2 cellular contexts compared by ENCODE assay signal in the genomic region with DNA sequence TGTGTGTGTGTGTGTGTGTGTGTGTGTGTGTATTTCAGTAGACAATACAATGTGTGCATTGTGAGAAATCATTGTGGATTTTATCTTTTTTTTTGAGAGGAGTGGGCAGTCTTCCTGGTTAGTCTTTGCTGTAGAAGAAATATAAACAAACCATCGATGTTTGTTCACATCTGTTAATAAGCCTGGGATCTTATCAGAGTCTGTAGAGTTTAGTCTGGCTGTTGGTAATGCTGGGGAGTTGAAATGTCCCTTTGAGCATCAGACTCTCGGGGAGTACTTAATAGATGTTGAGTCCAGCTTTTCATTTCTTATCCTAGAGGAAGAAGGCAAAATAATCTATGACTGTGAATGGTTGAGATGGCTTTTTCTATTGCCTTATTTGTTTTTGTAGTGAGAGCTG.
A peak's percentile ranks its signal among the peaks of the same experiment; 100 is the strongest.
TF ChIP-seq lines count a peak whose summit lies in the region.

No MANE protein-coding gene starts in this region.

TF ChIP-seq in IMR-90, 13 proteins besides CTCF, POLR2A, EP300 and RAD21:
- TF ChIP-seq MAZ (IDR thresholded peaks at IDR 0.05; ENCODE audit: borderline replicate concordance, low read depth, low read length) (no peak), RFX5 (IDR thresholded peaks at IDR 0.05; ENCODE audit: low read depth, low read length) (no peak), FOS (IDR thresholded peaks at IDR 0.05; ENCODE audit: low read depth, low read length) (no peak), MXI1 (IDR thresholded peaks at IDR 0.05; ENCODE audit: borderline replicate concordance, low read depth, low read length) (no peak), SMC3 (IDR thresholded peaks at IDR 0.05; ENCODE audit: low read depth, low read length) (no peak), CEBPB (IDR thresholded peaks at IDR 0.05; ENCODE audit: low read depth, low read length) (no peak), RCOR1 (IDR thresholded peaks at IDR 0.05; ENCODE audit: insufficient replicate concordance, low read length) (no peak), NFE2L2 (IDR thresholded peaks at IDR 0.05; ENCODE audit: low read depth, low read length) (no peak), BHLHE40 (IDR thresholded peaks at IDR 0.05; ENCODE audit: low read depth, low read length) (no peak), MAFK (IDR thresholded peaks at IDR 0.05; ENCODE audit: low read depth, low read length) (no peak), CHD1 (IDR thresholded peaks at IDR 0.05; ENCODE audit: low read depth, low read length) (no peak)
- TF ChIP-seq, protein P1, sequence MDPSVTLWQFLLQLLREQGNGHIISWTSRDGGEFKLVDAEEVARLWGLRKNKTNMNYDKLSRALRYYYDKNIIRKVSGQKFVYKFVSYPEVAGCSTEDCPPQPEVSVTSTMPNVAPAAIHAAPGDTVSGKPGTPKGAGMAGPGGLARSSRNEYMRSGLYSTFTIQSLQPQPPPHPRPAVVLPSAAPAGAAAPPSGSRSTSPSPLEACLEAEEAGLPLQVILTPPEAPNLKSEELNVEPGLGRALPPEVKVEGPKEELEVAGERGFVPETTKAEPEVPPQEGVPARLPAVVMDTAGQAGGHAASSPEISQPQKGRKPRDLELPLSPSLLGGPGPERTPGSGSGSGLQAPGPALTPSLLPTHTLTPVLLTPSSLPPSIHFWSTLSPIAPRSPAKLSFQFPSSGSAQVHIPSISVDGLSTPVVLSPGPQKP (IDR thresholded peaks at IDR 0.05; ENCODE audit: borderline replicate concordance, low read depth, low read length), result no peak
- TF ChIP-seq, protein P2, sequence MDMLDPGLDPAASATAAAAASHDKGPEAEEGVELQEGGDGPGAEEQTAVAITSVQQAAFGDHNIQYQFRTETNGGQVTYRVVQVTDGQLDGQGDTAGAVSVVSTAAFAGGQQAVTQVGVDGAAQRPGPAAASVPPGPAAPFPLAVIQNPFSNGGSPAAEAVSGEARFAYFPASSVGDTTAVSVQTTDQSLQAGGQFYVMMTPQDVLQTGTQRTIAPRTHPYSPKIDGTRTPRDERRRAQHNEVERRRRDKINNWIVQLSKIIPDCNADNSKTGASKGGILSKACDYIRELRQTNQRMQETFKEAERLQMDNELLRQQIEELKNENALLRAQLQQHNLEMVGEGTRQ (IDR thresholded peaks at IDR 0.05; ENCODE audit: low read depth, low read length), result no peak
TF ChIP-seq in IMR-90: peak in this region for 0.

TF ChIP-seq in K562, 482 proteins besides CTCF, POLR2A, EP300 and RAD21:
- TF ChIP-seq KLF6 (CRISPR knock-in tag; IDR thresholded peaks at IDR 0.05; ENCODE audit: borderline replicate concordance) (no peak), FOXA1 (IDR thresholded peaks at IDR 0.05; ENCODE audit: borderline replicate concordance) (no peak), ZNF143 (CRISPR knock-in tag; IDR thresholded peaks at IDR 0.05) (no peak), MECOM (CRISPR knock-in tag; IDR thresholded peaks at IDR 0.05) (no peak), ZBTB17 (CRISPR knock-in tag; IDR thresholded peaks at IDR 0.05) (peak; percentile 95), ZNF133 (CRISPR knock-in tag; IDR thresholded peaks at IDR 0.05) (no peak), ZBTB8A (IDR thresholded peaks at IDR 0.05; ENCODE audit: partially characterized antibody) (no peak), HDAC3 (IDR thresholded peaks at IDR 0.05; ENCODE audit: borderline replicate concordance, partially characterized antibody) (no peak), SRSF1 (IDR thresholded peaks at IDR 0.05; ENCODE audit: low read depth, low read length) (no peak), ZNF583 (CRISPR knock-in tag; IDR thresholded peaks at IDR 0.05) (no peak), HDAC2 (IDR thresholded peaks at IDR 0.05) (no peak), FOXK2 (conservative IDR thresholded peaks at IDR 0.05 in 1 of 2, IDR thresholded peaks at IDR 0.05 in 1 of 2; ENCODE audit: low read depth in 2 of 2) (0 out of 4 replicates have a peak, but pooled peaks of 1 of the 2 experiments have one; percentile 18)
- TF ChIP-seq, protein P3, sequence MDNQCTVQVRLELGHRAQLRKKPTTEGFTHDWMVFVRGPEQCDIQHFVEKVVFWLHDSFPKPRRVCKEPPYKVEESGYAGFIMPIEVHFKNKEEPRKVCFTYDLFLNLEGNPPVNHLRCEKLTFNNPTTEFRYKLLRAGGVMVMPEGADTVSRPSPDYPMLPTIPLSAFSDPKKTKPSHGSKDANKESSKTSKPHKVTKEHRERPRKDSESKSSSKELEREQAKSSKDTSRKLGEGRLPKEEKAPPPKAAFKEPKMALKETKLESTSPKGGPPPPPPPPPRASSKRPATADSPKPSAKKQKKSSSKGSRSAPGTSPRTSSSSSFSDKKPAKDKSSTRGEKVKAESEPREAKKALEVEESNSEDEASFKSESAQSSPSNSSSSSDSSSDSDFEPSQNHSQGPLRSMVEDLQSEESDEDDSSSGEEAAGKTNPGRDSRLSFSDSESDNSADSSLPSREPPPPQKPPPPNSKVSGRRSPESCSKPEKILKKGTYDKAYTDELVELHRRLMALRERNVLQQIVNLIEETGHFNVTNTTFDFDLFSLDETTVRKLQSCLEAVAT (IDR thresholded peaks at IDR 0.05), result peak in 1 of 2 experiments; percentile 69; a peak in 1 of 4 replicates
- TF ChIP-seq, protein P4, sequence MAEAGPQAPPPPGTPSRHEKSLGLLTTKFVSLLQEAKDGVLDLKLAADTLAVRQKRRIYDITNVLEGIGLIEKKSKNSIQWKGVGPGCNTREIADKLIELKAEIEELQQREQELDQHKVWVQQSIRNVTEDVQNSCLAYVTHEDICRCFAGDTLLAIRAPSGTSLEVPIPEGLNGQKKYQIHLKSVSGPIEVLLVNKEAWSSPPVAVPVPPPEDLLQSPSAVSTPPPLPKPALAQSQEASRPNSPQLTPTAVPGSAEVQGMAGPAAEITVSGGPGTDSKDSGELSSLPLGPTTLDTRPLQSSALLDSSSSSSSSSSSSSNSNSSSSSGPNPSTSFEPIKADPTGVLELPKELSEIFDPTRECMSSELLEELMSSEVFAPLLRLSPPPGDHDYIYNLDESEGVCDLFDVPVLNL (CRISPR knock-in tag; IDR thresholded peaks at IDR 0.05; ENCODE audit: low read depth), result no peak
- TF ChIP-seq, protein P5, sequence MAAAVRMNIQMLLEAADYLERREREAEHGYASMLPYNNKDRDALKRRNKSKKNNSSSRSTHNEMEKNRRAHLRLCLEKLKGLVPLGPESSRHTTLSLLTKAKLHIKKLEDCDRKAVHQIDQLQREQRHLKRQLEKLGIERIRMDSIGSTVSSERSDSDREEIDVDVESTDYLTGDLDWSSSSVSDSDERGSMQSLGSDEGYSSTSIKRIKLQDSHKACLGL (CRISPR knock-in tag; IDR thresholded peaks at IDR 0.05; ENCODE audit: borderline replicate concordance, poor library complexity, severe bottlenecking), result no peak
TF ChIP-seq in K562: peak in this region for 3.
